22 cellular contexts compared by ENCODE assay signal in the genomic region with DNA sequence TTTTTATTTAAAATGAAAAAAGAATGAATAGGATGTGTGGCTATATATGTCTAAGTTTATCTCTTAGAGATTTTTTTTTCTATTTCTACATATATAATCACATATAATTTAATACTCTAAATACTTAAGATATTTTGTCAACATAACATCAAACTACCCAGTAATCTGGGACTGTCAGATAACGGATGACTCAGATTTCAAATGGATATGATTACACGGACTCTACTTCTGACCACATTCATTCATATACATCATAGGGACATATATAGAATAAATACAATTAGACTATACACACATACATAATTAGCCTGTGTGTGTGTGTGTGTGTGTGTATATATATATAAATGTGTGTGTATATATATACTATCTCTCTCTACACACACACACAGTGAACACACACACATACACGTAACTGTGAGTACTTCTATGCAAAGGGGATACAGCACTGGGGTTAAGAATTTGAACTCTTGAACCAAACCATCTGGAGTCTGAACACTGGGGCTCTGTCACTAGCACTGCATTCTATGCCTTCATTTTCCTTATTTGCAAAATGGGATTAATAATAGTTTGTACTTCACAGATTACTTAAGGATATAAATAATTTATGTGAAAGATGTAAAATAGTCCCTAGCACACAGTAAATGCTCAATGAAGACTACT. TPM values are rescaled to one million over a fixed set of nuclear protein-coding genes. Genes with fewer than 3 reads are reported as not detected.
DNase-seq lines count a peak whose midpoint lies in the region; ATAC-seq, FAIRE-seq and TF ChIP-seq lines count a peak whose summit lies in the region.
"Had no signal": no experiment of that assay in that cellular context is flagged by ENCODE, and none has a peak within 500 bp of the region (broad histone marks: within the 10 kb centered on the region; RNA-seq: fewer than 3 reads in every experiment).

No MANE protein-coding gene starts in this region.

- H3K79me2 ChIP-seq in SK-N-SH (ENCODE audit: insufficient read depth), result no peaks in the 10 kb centered on the region

- TF ChIP-seq RAD21 in SK-N-SH (IDR thresholded peaks at IDR 0.05; ENCODE audit: low read length), result no peak

- POLR2A ChIA-PET in SK-N-SH (lab: Yijun Ruan, JAX), result no interaction called here

- intact Hi-C loops in kidney (cut with DNase I), result no loop called here
- intact Hi-C loops in sigmoid colon (cut with DNase I), result no loop called here

- H3F3A ChIP-seq in SK-N-SH (replicated peaks; ENCODE audit: insufficient read depth), result no peaks in the 10 kb centered on the region

- ATAC-seq in GM18498 (IDR thresholded peaks at IDR 0.05; ENCODE audit: unreplicated experiment) (no peak), GM19397 (IDR thresholded peaks at IDR 0.05; ENCODE audit: unreplicated experiment) (no peak)
- ATAC-seq: GM12878 had no signal

- no peak for TF ChIP-seq EP300 in SK-N-SH (IDR thresholded peaks at IDR 0.05; ENCODE audit: borderline replicate concordance in 1 of 2, low read depth in 1 of 2, low read length in 1 of 2)
- TF ChIP-seq EP300 in sigmoid colon (IDR thresholded peaks at IDR 0.05), result no peak

- peak; percentile 57 for FAIRE-seq in kidney (lab: Jason Lieb, UNC)
- FAIRE-seq: GM12878, GM19239 had no signal

- no peak overlapping the region for H3K27ac ChIP-seq in SK-N-SH (ENCODE audit: low read depth in 2 of 2, low read length in 1 of 2)
- H3K27ac ChIP-seq in kidney (ENCODE audit: low read depth in 2 of 2, low read length in 2 of 2), result no peak overlapping the region
- H3K27ac ChIP-seq in sigmoid colon, result no peak overlapping the region

- H2AFZ ChIP-seq in SK-N-SH (ENCODE audit: low read depth), result no peak overlapping the region

- CTCF ChIA-PET in SK-N-SH (lab: Yijun Ruan, JAX), result no interaction called here

- H3K9ac ChIP-seq in SK-N-SH (no peak overlapping the region), kidney (ENCODE audit: low read length in 2 of 2) (no peak overlapping the region)

- H3K36me3 ChIP-seq in SK-N-SH (replicated peaks in 1 of 2; ENCODE audit: control insufficient read depth in 1 of 2, insufficient read depth in 2 of 2, low read length in 1 of 2), result peaks cover 0 to 18% of the 10 kb centered on the region in 2 experiments
- no peaks in the 10 kb centered on the region for H3K36me3 ChIP-seq in kidney (ENCODE audit: control insufficient read depth in 1 of 2, insufficient read depth in 2 of 2, low read length in 2 of 2)
- H3K36me3 ChIP-seq in sigmoid colon, result no peaks in the 10 kb centered on the region
- H3K36me3 ChIP-seq: BE2C had no signal

- no peak overlapping the region for H3K4me2 ChIP-seq in SK-N-SH

- TF ChIP-seq POLR2A in sigmoid colon (IDR thresholded peaks at IDR 0.05), result no peak

- H3K9me3 ChIP-seq in SK-N-SH (no peaks in the 10 kb centered on the region), kidney (ENCODE audit: control insufficient read depth in 1 of 2, low read length in 2 of 2) (no peaks in the 10 kb centered on the region), sigmoid colon (no peaks in the 10 kb centered on the region)
- H3K9me3 ChIP-seq: BE2C had no signal

- 70% methylated on average over 3 of the region's 3 CpGs for WGBS in SK-N-SH (ENCODE audit: low lambda C conversion rate)
- 84 to 88% methylated on average over 3 of the region's 3 CpGs for WGBS in sigmoid colon, 2 donors

- TF ChIP-seq CTCF in SK-N-SH (IDR thresholded peaks at IDR 0.05) (no peak), choroid plexus epithelial cell (conservative IDR thresholded peaks at IDR 0.05; ENCODE audit: low read depth, low read length) (no peak), kidney (IDR thresholded peaks at IDR 0.05; ENCODE audit: borderline replicate concordance, extremely low read depth, insufficient read depth) (no peak), sigmoid colon (IDR thresholded peaks at IDR 0.05) (no peak)

- H3K9me2 ChIP-seq in SK-N-SH, result no peaks in the 10 kb centered on the region

- H3K4me1 ChIP-seq in SK-N-SH (ENCODE audit: control insufficient read depth in 1 of 2, insufficient read depth in 2 of 2, low read depth in 1 of 2, low read length in 1 of 2) (no peaks in the 10 kb centered on the region), kidney (ENCODE audit: control insufficient read depth in 1 of 2, insufficient read depth in 1 of 2, low read depth in 1 of 2, low read length in 2 of 2) (no peaks in the 10 kb centered on the region), sigmoid colon (no peaks in the 10 kb centered on the region)
- H3K4me1 ChIP-seq: BE2C had no signal

- H3K4me3 ChIP-seq in SK-N-SH (ENCODE audit: low read depth in 2 of 2, low read length in 1 of 2) (no peak overlapping the region), choroid plexus epithelial cell (ENCODE audit: low read depth, low read length) (no peak overlapping the region), kidney (ENCODE audit: low read length in 2 of 2) (no peak overlapping the region), sigmoid colon (no peak overlapping the region)
- H3K4me3 ChIP-seq: GM12878 had no signal

- DNase-seq in NCI-H226, result peak; percentile 23
- DNase-seq in SK-N-SH, result no peak
- DNase-seq in choroid plexus epithelial cell (ENCODE audit: low read depth), result peak; percentile 61
- no peak for DNase-seq in kidney
- DNase-seq in sigmoid colon, result no peak
- DNase-seq: ACHN; BE2C; C1 segment of cervical spinal cord; CD4-positive, CD25-positive, alpha-beta regulatory T cell; CD8-positive, alpha-beta memory T cell; COR-L47; DMS 273 treated with DMSO at 0.1 percent for 48 hours; DMS53; DND-41; EL; GOT3; H7 had no signal

- H3K27me3 ChIP-seq in SK-N-SH (ENCODE audit: insufficient read depth), result no peaks in the 10 kb centered on the region
- no peaks in the 10 kb centered on the region for H3K27me3 ChIP-seq in sigmoid colon
- H3K27me3 ChIP-seq: BE2C had no signal

- H4K20me1 ChIP-seq in SK-N-SH (ENCODE audit: insufficient read depth), result no peaks in the 10 kb centered on the region

TF ChIP-seq in SK-N-SH, 30 proteins besides CTCF, POLR2A, EP300 and RAD21:
- TF ChIP-seq, protein P1, sequence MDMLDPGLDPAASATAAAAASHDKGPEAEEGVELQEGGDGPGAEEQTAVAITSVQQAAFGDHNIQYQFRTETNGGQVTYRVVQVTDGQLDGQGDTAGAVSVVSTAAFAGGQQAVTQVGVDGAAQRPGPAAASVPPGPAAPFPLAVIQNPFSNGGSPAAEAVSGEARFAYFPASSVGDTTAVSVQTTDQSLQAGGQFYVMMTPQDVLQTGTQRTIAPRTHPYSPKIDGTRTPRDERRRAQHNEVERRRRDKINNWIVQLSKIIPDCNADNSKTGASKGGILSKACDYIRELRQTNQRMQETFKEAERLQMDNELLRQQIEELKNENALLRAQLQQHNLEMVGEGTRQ (IDR thresholded peaks at IDR 0.05; ENCODE audit: borderline replicate concordance, low read depth, low read length), result no peak
- TF ChIP-seq, protein P2, sequence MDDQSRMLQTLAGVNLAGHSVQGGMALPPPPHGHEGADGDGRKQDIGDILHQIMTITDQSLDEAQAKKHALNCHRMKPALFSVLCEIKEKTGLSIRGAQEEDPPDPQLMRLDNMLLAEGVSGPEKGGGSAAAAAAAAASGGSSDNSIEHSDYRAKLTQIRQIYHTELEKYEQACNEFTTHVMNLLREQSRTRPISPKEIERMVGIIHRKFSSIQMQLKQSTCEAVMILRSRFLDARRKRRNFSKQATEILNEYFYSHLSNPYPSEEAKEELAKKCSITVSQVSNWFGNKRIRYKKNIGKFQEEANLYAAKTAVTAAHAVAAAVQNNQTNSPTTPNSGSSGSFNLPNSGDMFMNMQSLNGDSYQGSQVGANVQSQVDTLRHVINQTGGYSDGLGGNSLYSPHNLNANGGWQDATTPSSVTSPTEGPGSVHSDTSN (IDR thresholded peaks at IDR 0.05), result 0 out of 2 replicates have a peak, but pooled peaks have one; percentile 7
TF ChIP-seq in SK-N-SH: peak in this region for 1.

RNA-seq across cellular contexts. Expression of a gene that starts 59.5 kb away (rescaled TPM):
- polyA plus RNA-seq in SK-N-SH (2012; rRNA removed) (31.6 and 46.9 TPM in 2 replicates), kidney (ENCODE audit: insufficient read depth, low read depth, low replicate concordance) (6.5 TPM), sigmoid colon (1 to 10 TPM; 2.1 to 5.8 (median 3.6) TPM)
- polyA plus RNA-seq in SK-N-SH (2012; cell fraction: cytosol; rRNA removed), result 45.3 and 56.3 TPM in 2 replicates
- polyA plus RNA-seq in SK-N-SH (2012; cell fraction: nucleus; rRNA removed), result 13.8 and 27.9 TPM in 2 replicates
- total RNA-seq in kidney (14.1 TPM), sigmoid colon (10 to 100 TPM; 11.4 to 15.6 (median 12.6) TPM)
- total RNA-seq: HT-29 had no signal

Comparison
In these comparisons a context has a peak if more than half of its experiments do, and no peak if none do; other contexts are left out.
1. DNase-seq: peak in NCI-H226 (single experiment) and choroid plexus epithelial cell (single experiment); none in SK-N-SH (single experiment), kidney (single experiment) and sigmoid colon (single experiment).